In genomic region chr19:38899447-38900219, GRCh38 we compare ENCODE assay signal across 1 cellular context.
A peak's percentile ranks its signal among the peaks of the same experiment; 100 is the strongest.
TF ChIP-seq lines count a peak whose summit lies in the region.

Gene NFKBIB, plus strand, starts transcription at chr19:38899969. Its CDS starts 64 bp downstream, at chr19:38900033.
Gene SIRT2, minus strand, starts transcription at chr19:38899618. Its CDS starts 97 bp downstream, at chr19:38899521.

TF ChIP-seq in HepG2, 621 proteins besides CTCF, POLR2A, EP300 and RAD21 (continued from another document and continues in another):
- TF ChIP-seq ARID4A (CRISPR knock-in tag; IDR thresholded peaks at IDR 0.05; ENCODE audit: borderline replicate concordance): peak; percentile 92
- peak; percentile 97 for TF ChIP-seq HCFC1 (IDR thresholded peaks at IDR 0.05; ENCODE audit: low read depth, low read length)
- no peak for TF ChIP-seq ZNF24 (IDR thresholded peaks at IDR 0.05)
- peak; percentile 53 for TF ChIP-seq RBM39 (IDR thresholded peaks at IDR 0.05; ENCODE audit: low read depth, low read length, poor library complexity, severe bottlenecking)
- peak; percentile 96 for TF ChIP-seq ZNF574 (CRISPR knock-in tag; IDR thresholded peaks at IDR 0.05)
- peak; percentile 85 for TF ChIP-seq PAX8 (CRISPR knock-in tag; IDR thresholded peaks at IDR 0.05; ENCODE audit: borderline replicate concordance)
- peak; percentile 93 for TF ChIP-seq ZNF501 (CRISPR knock-in tag; IDR thresholded peaks at IDR 0.05)
- peak; percentile 89 for TF ChIP-seq E2F1 (CRISPR knock-in tag; IDR thresholded peaks at IDR 0.05)
- TF ChIP-seq FOXA1 (IDR thresholded peaks at IDR 0.05): no peak
- peak; percentile 31; the same call in 1 of the 2 replicates for TF ChIP-seq FOXA1 (CRISPR knock-in tag; IDR thresholded peaks at IDR 0.05)
- no peak for TF ChIP-seq AHR (CRISPR knock-in tag; IDR thresholded peaks at IDR 0.05)
- no peak for TF ChIP-seq NCOA1 (CRISPR knock-in tag; IDR thresholded peaks at IDR 0.05)
- peak; percentile 98 for TF ChIP-seq GMEB1 (CRISPR knock-in tag; IDR thresholded peaks at IDR 0.05; ENCODE audit: borderline replicate concordance)
- peak; percentile 91 for TF ChIP-seq ZHX1 (CRISPR knock-in tag; IDR thresholded peaks at IDR 0.05; ENCODE audit: low read depth)
- 0 out of 2 replicates have a peak, but pooled peaks have one; percentile 36 for TF ChIP-seq ZBTB46 (CRISPR knock-in tag; IDR thresholded peaks at IDR 0.05; ENCODE audit: borderline replicate concordance)
- TF ChIP-seq SNRNP70 (IDR thresholded peaks at IDR 0.05; ENCODE audit: low read depth, low read length): no peak
- TF ChIP-seq SMAD1 (CRISPR knock-in tag; IDR thresholded peaks at IDR 0.05; ENCODE audit: borderline replicate concordance, low read depth): 0 out of 2 replicates have a peak, but pooled peaks have one; percentile 51
- peak; percentile 15 to 34; a peak in 1 of 4 replicates for TF ChIP-seq MAFK (conservative IDR thresholded peaks at IDR 0.05 in 1 of 2, IDR thresholded peaks at IDR 0.05 in 1 of 2; ENCODE audit: low read length in 2 of 2)
- peak; percentile 27; the same call in 1 of the 2 replicates for TF ChIP-seq KMT2B (CRISPR knock-in tag; IDR thresholded peaks at IDR 0.05)
- TF ChIP-seq MAX (IDR thresholded peaks at IDR 0.05): peak; percentile 64
- no peak for TF ChIP-seq HHEX (CRISPR knock-in tag; IDR thresholded peaks at IDR 0.05)
- TF ChIP-seq ZSCAN31 (CRISPR knock-in tag; IDR thresholded peaks at IDR 0.05; ENCODE audit: low read depth): no peak; the same call in 1 of the 2 replicates
- peak; percentile 31; the same call in 1 of the 2 replicates for TF ChIP-seq MAFF (IDR thresholded peaks at IDR 0.05; ENCODE audit: low read depth, low read length)
- peak; percentile 72 for TF ChIP-seq CHD2 (IDR thresholded peaks at IDR 0.05; ENCODE audit: low read depth, low read length)
- peak; percentile 81; the same call in 1 of the 2 replicates for TF ChIP-seq HNF1B (CRISPR knock-in tag; IDR thresholded peaks at IDR 0.05)
- TF ChIP-seq HOXA3 (CRISPR knock-in tag; IDR thresholded peaks at IDR 0.05): peak; percentile 99
- peak; percentile 38 for TF ChIP-seq STAG1 (CRISPR knock-in tag; IDR thresholded peaks at IDR 0.05)
- TF ChIP-seq ZNF543 (CRISPR knock-in tag; IDR thresholded peaks at IDR 0.05): peak; percentile 59
- TF ChIP-seq ZNF530 (CRISPR knock-in tag; IDR thresholded peaks at IDR 0.05; ENCODE audit: low read depth): no peak
- no peak; the same call in 1 of the 2 replicates for TF ChIP-seq ZNF709 (CRISPR knock-in tag; IDR thresholded peaks at IDR 0.05)
- no peak; the same call in 1 of the 2 replicates for TF ChIP-seq ZKSCAN8 (CRISPR knock-in tag; IDR thresholded peaks at IDR 0.05; ENCODE audit: borderline replicate concordance)
- no peak for TF ChIP-seq ZBTB49 (CRISPR knock-in tag; IDR thresholded peaks at IDR 0.05; ENCODE audit: borderline replicate concordance)
- TF ChIP-seq CEBPG (CRISPR knock-in tag; IDR thresholded peaks at IDR 0.05): peak; percentile 81
- 0 out of 2 replicates have a peak, but pooled peaks have one; percentile 35 for TF ChIP-seq ZNF451 (CRISPR knock-in tag; IDR thresholded peaks at IDR 0.05)
- TF ChIP-seq YY1 (IDR thresholded peaks at IDR 0.05; ENCODE audit: insufficient read depth, insufficient replicate concordance, low read depth, low read length): peak; percentile 99
- TF ChIP-seq ZNF12 (CRISPR knock-in tag; IDR thresholded peaks at IDR 0.05): no peak
- no peak for TF ChIP-seq ZNF292 (CRISPR knock-in tag; IDR thresholded peaks at IDR 0.05; ENCODE audit: borderline replicate concordance, low read depth)
- 0 out of 2 replicates have a peak, but pooled peaks have one; percentile 59 for TF ChIP-seq ZNF510 (CRISPR knock-in tag; IDR thresholded peaks at IDR 0.05; ENCODE audit: low read depth)
- peak; percentile 67; the same call in 1 of the 2 replicates for TF ChIP-seq MEIS2 (CRISPR knock-in tag; IDR thresholded peaks at IDR 0.05)
- TF ChIP-seq FOXO1 (CRISPR knock-in tag; IDR thresholded peaks at IDR 0.05): peak; percentile 17; the same call in 1 of the 2 replicates
- TF ChIP-seq ZNF691 (CRISPR knock-in tag; IDR thresholded peaks at IDR 0.05; ENCODE audit: borderline replicate concordance, low read depth): no peak; the same call in 1 of the 2 replicates
- TF ChIP-seq ZNF446 (CRISPR knock-in tag; IDR thresholded peaks at IDR 0.05): no peak
